8 cellular contexts compared by ENCODE assay signal in the genomic region with DNA sequence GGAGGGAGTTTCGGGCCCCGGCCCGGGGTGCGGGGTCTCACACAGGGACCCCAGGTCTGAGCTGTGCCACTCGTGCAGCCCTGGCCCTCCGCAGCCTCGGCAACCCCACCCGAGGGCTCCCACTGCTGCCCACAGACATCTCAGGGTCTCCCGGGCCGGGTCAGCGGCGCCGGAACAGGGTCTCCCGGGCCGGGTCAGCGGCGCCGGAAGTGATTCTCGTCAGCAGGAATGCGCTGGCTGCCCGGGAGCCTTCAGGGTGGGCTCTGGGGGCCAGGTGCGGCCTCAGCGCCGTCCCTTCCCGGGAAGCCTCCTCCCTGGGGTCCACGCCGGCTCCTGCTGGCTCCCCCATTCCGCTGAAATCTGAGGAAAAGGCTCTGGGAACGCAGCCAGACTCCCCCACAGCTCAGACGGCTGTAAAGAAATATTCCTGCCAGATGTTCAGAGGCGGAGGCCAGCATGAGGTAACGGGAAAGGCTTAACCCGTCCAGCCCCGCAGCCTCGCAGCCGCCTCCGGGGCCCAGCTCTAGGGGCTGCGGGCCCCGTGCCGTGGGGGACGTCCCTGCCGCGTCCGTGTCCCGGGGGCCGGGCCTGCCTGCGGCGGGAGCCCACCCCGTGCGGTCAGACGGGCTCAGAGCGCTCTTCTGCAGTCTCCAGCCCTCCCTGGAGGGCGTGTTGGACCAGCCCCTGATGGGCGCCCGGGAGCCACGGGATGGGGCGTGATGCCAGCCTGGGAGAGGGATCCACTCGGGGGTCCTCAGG. TPM values are rescaled to one million over a fixed set of nuclear protein-coding genes. Genes with fewer than 3 reads are reported as not detected.
DNase-seq lines count a peak whose midpoint lies in the region; ATAC-seq and TF ChIP-seq lines count a peak whose summit lies in the region.

No MANE protein-coding gene starts in this region.

- H3K27me3 ChIP-seq in CD4-positive, alpha-beta T cell (ENCODE audit: control insufficient read depth, insufficient read depth, low read length), result peaks cover 48% of the 10 kb centered on the region

- H3K27ac Mint-ChIP-seq in CD4-positive, alpha-beta T cell, result no peak overlapping the region

- POLR2A ChIA-PET in CD4-positive, alpha-beta T cell (lab: Charles Lee), result interaction anchor here (0.8 kb wide), 1 partner anchor 10 kb away, joined by 4 read pairs; no protein-coding TSS in a partner anchor

- peaks cover 25% of the 10 kb centered on the region for H3K27me3 Mint-ChIP-seq in CD4-positive, alpha-beta T cell

- H3K4me1 Mint-ChIP-seq in CD4-positive, alpha-beta T cell (ENCODE audit: low read depth), result peaks cover 10% of the 10 kb centered on the region

- H3K36me3 Mint-ChIP-seq in CD4-positive, alpha-beta T cell (ENCODE audit: low read depth), result no peaks in the 10 kb centered on the region

- peak; percentile 8 for ATAC-seq in CD4-positive, alpha-beta T cell (ENCODE audit: poor library complexity)
- ATAC-seq in HG03159 (IDR thresholded peaks at IDR 0.05; ENCODE audit: unreplicated experiment) (no peak), HG03565 (IDR thresholded peaks at IDR 0.05; ENCODE audit: unreplicated experiment) (no peak), GM21526 (IDR thresholded peaks at IDR 0.05; ENCODE audit: low FRiP score, unreplicated experiment) (no peak)

- CTCF ChIA-PET in CD4-positive, alpha-beta T cell (lab: Charles Lee), result interaction anchor here (0.7 to 1.3 kb wide), 6 partner anchors 10 to 235 kb away, joined by 3 to 5 read pairs (median 3); partner anchors contain the start of gene COL6A2

- intact Hi-C loops in CD4-positive, alpha-beta T cell (cut with DNase I, micrococcal nuclease), result loop anchor here (2.0 to 10.0 kb wide), 6 partner anchors 122 to 349 kb away; partner anchors contain the start of genes LSS (in 2 of the 2), C21orf58 (in 1 of the 2), COL6A2 (in 1 of the 2) and MCM3AP (in 1 of the 2)

- TF ChIP-seq CTCF in CD4-positive, alpha-beta T cell (IDR thresholded peaks at IDR 0.05), result no peak

- no peaks in the 10 kb centered on the region for H3K9me3 ChIP-seq in CD4-positive, alpha-beta T cell (ENCODE audit: control insufficient read depth, low read length)

- DNase-seq in CD4-positive, alpha-beta T cell, result no peak
- DNase-seq in M059J (ENCODE audit: low read depth) (peak; percentile 24), dedifferentiated amniotic fluid mesenchymal stem cell (ENCODE audit: extremely low spot score) (peak; percentile 88), mesenteric fat pad (ENCODE audit: low spot score) (peak; percentile 90), ureter (ENCODE audit: low spot score) (peak; percentile 76)

- H3K4me3 Mint-ChIP-seq in CD4-positive, alpha-beta T cell, result peak overlapping the region; percentile 20

- no peaks in the 10 kb centered on the region for H3K9me3 Mint-ChIP-seq in CD4-positive, alpha-beta T cell

- no peak overlapping the region for H3K27ac ChIP-seq in CD4-positive, alpha-beta T cell (ENCODE audit: low read depth, low read length)

RNA-seq across cellular contexts. Expression of gene COL6A1, which starts 8.7 kb away (rescaled TPM):
- total RNA-seq in CD4-positive, alpha-beta T cell, result 1 to 10 TPM; 8.0 to 8.5 TPM
- total RNA-seq in M059J (2014; rRNA removed; shearing (Covaris generic)), result 147 and 271 TPM in 2 replicates
- 521 TPM for total RNA-seq in mesenteric fat pad
- total RNA-seq in ureter, result 289 TPM

Comparison
In these comparisons a context has a peak if more than half of its experiments do, and no peak if none do; other contexts are left out.
1. DNase-seq: peak in M059J (single experiment), dedifferentiated amniotic fluid mesenchymal stem cell (single experiment), mesenteric fat pad (single experiment) and ureter (single experiment); none in CD4-positive, alpha-beta T cell (0 of 10).
2. RNA of gene COL6A1, which starts 8.7 kb away (total RNA-seq): 521 TPM in mesenteric fat pad (single experiment), 289 TPM in ureter (single experiment) and 147 to 271 TPM in M059J; 8.0 to 8.5 TPM in CD4-positive, alpha-beta T cell; every median in the first group is over 10 times any median in the second.